In genomic region chr19:35731779-35732405, GRCh38 we compare ENCODE assay signal across 1 cellular context.
TF ChIP-seq lines count a peak whose summit lies in the region.

No MANE protein-coding gene starts in this region.

TF ChIP-seq in K562, 482 proteins besides CTCF, POLR2A, EP300 and RAD21:
- TF ChIP-seq POLR2G (IDR thresholded peaks at IDR 0.05; ENCODE audit: low read depth, low read length), result 0 out of 2 replicates have a peak, but pooled peaks have one; percentile 13
- TF ChIP-seq ZBED1 (IDR thresholded peaks at IDR 0.05), result no peak
